Comparison of ENCODE assay signal across 8 cellular contexts in genomic region chr2:112941753-112942653, GRCh38. TPM values are rescaled to one million over a fixed set of nuclear protein-coding genes. Genes with fewer than 3 reads are reported as not detected.
DNase-seq lines count a peak whose midpoint lies in the region; ATAC-seq, FAIRE-seq and TF ChIP-seq lines count a peak whose summit lies in the region.

No MANE protein-coding gene starts in this region.

- TF ChIP-seq EP300 in HepG2 (IDR thresholded peaks at IDR 0.05; ENCODE audit: low read depth in 2 of 2, low read length in 2 of 2) (no peak), HepG2 (CRISPR knock-in tag; IDR thresholded peaks at IDR 0.05; ENCODE audit: borderline replicate concordance) (no peak)

- H3K9me3 ChIP-seq in HepG2 (ENCODE audit: low read length): peaks cover 11% of the 10 kb centered on the region

- no peak overlapping the region for H3K27ac Mint-ChIP-seq in WTC11

- CTCF ChIA-PET in AG04449 (lab: Yijun Ruan, JAX) (interaction anchor here (0.6 to 13.1 kb wide), 54 partner anchors 8 to 461 kb away, joined by 3 to 688 read pairs (median 4); partner anchors contain the start of genes CHCHD5 and CKAP2L), WTC11 (lab: Charles Lee) (interaction anchor here (0.6 to 4.7 kb wide), 84 partner anchors 9 to 417 kb away, joined by 3 to 141 read pairs (median 4); partner anchors contain the start of genes CKAP2L, IL1A, IL36G and SLC20A1), HepG2 (lab: Yijun Ruan, JAX; ENCODE audit: low intra/inter-chr PET ratio, low total read pairs) (interaction anchor here (1.2 to 2.9 kb wide), 3 partner anchors 191 to 194 kb away, joined by 3 to 25 read pairs (median 3); no protein-coding TSS in a partner anchor)

- no peaks in the 10 kb centered on the region for H4K20me1 ChIP-seq in HepG2 (ENCODE audit: insufficient read depth, low read length)

- no peak for TF ChIP-seq POLR2A in HepG2 (IDR thresholded peaks at IDR 0.05; ENCODE audit: insufficient read depth in 1 of 2, low read depth in 2 of 2, low read length in 2 of 2)

- no peak overlapping the region for H2AFZ ChIP-seq in HepG2 (ENCODE audit: low read length)

- TF ChIP-seq CTCF in AG04449 (IDR thresholded peaks at IDR 0.05; ENCODE audit: insufficient read depth, low read length, missing control alignments) (peak; percentile 95), GM13976 (IDR thresholded peaks at IDR 0.05; ENCODE audit: borderline replicate concordance, control extremely low read depth, extremely low read depth, insufficient read depth, missing control alignments) (peak; percentile 96), WTC11 (IDR thresholded peaks at IDR 0.05) (peak; percentile 71), HepG2 (CRISPR knock-in tag; IDR thresholded peaks at IDR 0.05) (peak; percentile 98)

- ATAC-seq in HG02870 (IDR thresholded peaks at IDR 0.05; ENCODE audit: unreplicated experiment): peak; percentile 95
- ATAC-seq in WTC11: peak; percentile 100
- ATAC-seq in HepG2: peak; percentile 99

- H3K4me1 ChIP-seq in HepG2 (ENCODE audit: insufficient read depth, low read length): peaks cover 8% of the 10 kb centered on the region; the same call in 1 of the 2 replicates

- H3K4me1 Mint-ChIP-seq in WTC11: no peaks in the 10 kb centered on the region

- H3K4me2 ChIP-seq in HepG2 (ENCODE audit: low read depth, low read length): no peak overlapping the region

- no peak overlapping the region for H3K4me3 ChIP-seq in AG04449 (ENCODE audit: low read depth, low read length)
- no peak overlapping the region for H3K4me3 ChIP-seq in HepG2 (replicated peaks in 1 of 3; ENCODE audit: insufficient read depth in 1 of 3, low read depth in 2 of 3, low read length in 3 of 3)

- in situ Hi-C loops in GM13976 (cut with MboI; ENCODE audit: low sequenced_read_pairs, unreplicated experiment): loop anchor here (10.0 kb wide), 1 partner anchor 317 kb away; no protein-coding TSS in a partner anchor
- in situ Hi-C loops in HepG2 (cut with HindIII; ENCODE audit: extremely low pct_ligation_motif_present, low pct_unique_long_range_greater_than_20kb): loop anchor here (5.0 kb wide), 1 partner anchor 190 kb away; no protein-coding TSS in a partner anchor

- 21% methylated on average over 12 of the region's 14 CpGs for WGBS in HepG2 (ENCODE audit: low lambda C conversion rate)

- FAIRE-seq in HepG2 (lab: Jason Lieb, UNC): peak; percentile 23

- peaks cover 44% of the 10 kb centered on the region for H3K27me3 Mint-ChIP-seq in WTC11 (ENCODE audit: low read depth)

- no peak overlapping the region for H3K27ac ChIP-seq in HepG2 (ENCODE audit: extremely low read length, insufficient read depth, low read length)

- H3K4me3 Mint-ChIP-seq in WTC11: no peak overlapping the region

- intact Hi-C loops in HepG2 (cut with micrococcal nuclease; ENCODE audit: unreplicated experiment): loop anchor here (1.0 to 5.0 kb wide), 2 partner anchors 180 to 193 kb away; partner anchors contain the start of gene CKAP2L

- BruUV-seq in HepG2 (replicated peaks; lab: Mats Ljungman, UMichigan): no TSS peak

- no peaks in the 10 kb centered on the region for H3K36me3 ChIP-seq in HepG2 (replicated peaks in 1 of 2; ENCODE audit: control insufficient read depth in 1 of 2, insufficient read depth in 2 of 2, low read length in 2 of 2)

- H3K79me2 ChIP-seq in HepG2 (ENCODE audit: insufficient read depth, low read length): no peaks in the 10 kb centered on the region

- DNase-seq in AG04449 (ENCODE audit: low read depth, low spot score) (peak; percentile 14), GM13976 (ENCODE audit: low spot score) (peak; percentile 68), NCI-H2107 treated with DMSO at 0.1 percent for 48 hours (lab: John Stamatoyannopoulos, UW; ENCODE audit: unreplicated experiment) (peak; percentile 51), WTC11 (ENCODE audit: low spot score) (peak; percentile 89), HepG2 (ENCODE audit: low spot score) (peak; percentile 70)
- DNase-seq in central memory CD4-positive, alpha-beta T cell: peak; percentile 22
- peak in 2 of 3 experiments; percentile 9 to 25 for DNase-seq in stimulated activated CD4-positive, alpha-beta T cell treated with anti-CD3 and anti-CD28 coated beads, TNF-alpha, amount 100 ng/mL, for 4 hours (ENCODE audit: low read depth in 3 of 3)

- H3K9me3 Mint-ChIP-seq in WTC11: no peaks in the 10 kb centered on the region

- POLR2A ChIA-PET in AG04449 (lab: Yijun Ruan, JAX): interaction anchor here (1.1 kb wide), 1 partner anchor 178 kb away, joined by 3 read pairs; the partner anchor contains the start of gene CKAP2L
- POLR2A ChIA-PET in WTC11 (lab: Charles Lee): interaction anchor here (0.7 kb wide), 1 partner anchor 50 kb away, joined by 3 read pairs; no protein-coding TSS in a partner anchor
- POLR2A ChIA-PET in HepG2 (lab: Yijun Ruan, JAX): interaction anchor here (0.7 to 1.3 kb wide), 2 partner anchors 190 to 193 kb away, joined by 4 read pairs; no protein-coding TSS in a partner anchor

- TF ChIP-seq RAD21 in HepG2 (CRISPR knock-in tag; IDR thresholded peaks at IDR 0.05): peak; percentile 86

- H3K9ac ChIP-seq in HepG2 (ENCODE audit: insufficient read depth, low read depth, low read length): no peak overlapping the region

- H3K27me3 ChIP-seq in HepG2 (ENCODE audit: control insufficient read depth in 1 of 2, insufficient read depth in 2 of 2, low read length in 2 of 2): no peaks in the 10 kb centered on the region; a peak in 1 of 5 replicates

- no peaks in the 10 kb centered on the region for H3K36me3 Mint-ChIP-seq in WTC11

TF ChIP-seq in WTC11, 78 proteins besides CTCF, POLR2A, EP300 and RAD21 (continues in another document):
- TF ChIP-seq MAX (CRISPR knock-in tag; IDR thresholded peaks at IDR 0.05): peak; percentile 61; the same call in 1 of the 2 replicates
- TF ChIP-seq MXD4 (CRISPR knock-in tag; IDR thresholded peaks at IDR 0.05; ENCODE audit: borderline replicate concordance): no peak

TF ChIP-seq in HepG2, 621 proteins besides CTCF, POLR2A, EP300 and RAD21 (continues in another document):
- 0 out of 2 replicates have a peak, but pooled peaks have one; percentile 29 for TF ChIP-seq KDM2A (CRISPR knock-in tag; IDR thresholded peaks at IDR 0.05; ENCODE audit: borderline replicate concordance, low read depth)
- no peak for TF ChIP-seq ZNF260 (CRISPR knock-in tag; IDR thresholded peaks at IDR 0.05; ENCODE audit: borderline replicate concordance, low read depth)
- no peak; the same call in 1 of the 2 replicates for TF ChIP-seq FOXC1 (CRISPR knock-in tag; IDR thresholded peaks at IDR 0.05; ENCODE audit: borderline replicate concordance)
- no peak for TF ChIP-seq ZNF724P (CRISPR knock-in tag; IDR thresholded peaks at IDR 0.05; ENCODE audit: borderline replicate concordance)
- TF ChIP-seq MBD4 (IDR thresholded peaks at IDR 0.05; ENCODE audit: borderline replicate concordance, low read length): no peak
- TF ChIP-seq XRCC5 (optimal IDR thresholded peaks at IDR 0.05; ENCODE audit: low read length): peak; percentile 92

RNA-seq across cellular contexts. Expression of gene IL37, which starts 31.0 kb away (rescaled TPM):
- total RNA-seq in WTC11 (2021) (0.30 to 0.48 TPM in 2 of 3 replicates, not detected in the other), HepG2 (2016; rRNA removed; fragmentation: Illumina TruSeq; extraction: Trizol) (not detected in 2 replicates)
- total RNA-seq in HepG2 (2016; cell fraction: cytosol; rRNA removed; fragmentation: Illumina TruSeq; extraction: Trizol; ENCODE audit: low read depth): not detected in 2 replicates
- total RNA-seq in HepG2 (2016; cell fraction: insoluble cytoplasmic fraction; rRNA removed; fragmentation: Illumina TruSeq; extraction: Trizol): not detected in 2 replicates
- total RNA-seq in HepG2 (2016; cell fraction: membrane; rRNA removed; fragmentation: Illumina TruSeq; extraction: Trizol): not detected in 2 replicates
- total RNA-seq in HepG2 (2016; cell fraction: nucleus; rRNA removed; fragmentation: Illumina TruSeq; extraction: Trizol): not detected in 2 replicates
- 0.16 TPM in 1 of 2 replicates, not detected in the other for polyA plus RNA-seq in HepG2 (2011; rRNA removed)
- polyA plus RNA-seq in HepG2 (2011; cell fraction: cytosol; rRNA removed): not detected in 2 replicates
- 0.54 and 0.80 TPM in 2 replicates for polyA plus RNA-seq in HepG2 (2011; cell fraction: nucleus; rRNA removed)
- polyA plus RNA-seq in HepG2 (2012): not detected in 2 replicates
- not detected in 2 replicates for polyA plus RNA-seq in HepG2 (2016; cell fraction: cytosol; fragmentation: Illumina TruSeq; extraction: Trizol; ENCODE audit: low read depth)
- not detected in 2 replicates for polyA plus RNA-seq in HepG2 (2016; cell fraction: insoluble cytoplasmic fraction; fragmentation: Illumina TruSeq; extraction: Trizol; ENCODE audit: low read depth)
- not detected in 2 replicates for polyA plus RNA-seq in HepG2 (2016; cell fraction: membrane; fragmentation: Illumina TruSeq; extraction: Trizol; ENCODE audit: low read depth)
- polyA plus RNA-seq in HepG2 (2016; cell fraction: nucleus; fragmentation: Illumina TruSeq; extraction: Trizol; ENCODE audit: insufficient read depth, low read depth): 0.70 and 1.7 TPM in 2 replicates
- not detected in 2 replicates for polyA minus RNA-seq in HepG2 (2011; rRNA and poly(A)+ RNA removed; ENCODE audit: low replicate concordance)
- not detected in 2 replicates for polyA minus RNA-seq in HepG2 (2011; cell fraction: cytosol; rRNA and poly(A)+ RNA removed)
- not detected in 2 replicates for polyA minus RNA-seq in HepG2 (2011; cell fraction: nucleus; rRNA and poly(A)+ RNA removed)

RNA-seq across cellular contexts. Expression of gene IL36G, which starts 35.8 kb away (rescaled TPM):
- 0.32 TPM in 1 of 3 replicates, not detected in the others for total RNA-seq in WTC11 (2021)
- not detected in 2 replicates for total RNA-seq in HepG2 (2016; rRNA removed; fragmentation: Illumina TruSeq; extraction: Trizol)
- not detected in 2 replicates for total RNA-seq in HepG2 (2016; cell fraction: cytosol; rRNA removed; fragmentation: Illumina TruSeq; extraction: Trizol; ENCODE audit: low read depth)
- total RNA-seq in HepG2 (2016; cell fraction: insoluble cytoplasmic fraction; rRNA removed; fragmentation: Illumina TruSeq; extraction: Trizol): not detected in 2 replicates
- total RNA-seq in HepG2 (2016; cell fraction: membrane; rRNA removed; fragmentation: Illumina TruSeq; extraction: Trizol): not detected in 2 replicates
- total RNA-seq in HepG2 (2016; cell fraction: nucleus; rRNA removed; fragmentation: Illumina TruSeq; extraction: Trizol): not detected in 2 replicates
- 0.14 TPM in 1 of 2 replicates, not detected in the other for polyA plus RNA-seq in HepG2 (2011; rRNA removed)
- polyA plus RNA-seq in HepG2 (2011; cell fraction: cytosol; rRNA removed): not detected in 2 replicates
- 0.50 and 0.59 TPM in 2 replicates for polyA plus RNA-seq in HepG2 (2011; cell fraction: nucleus; rRNA removed)
- polyA plus RNA-seq in HepG2 (2012): 0.15 TPM in 1 of 2 replicates, not detected in the other
- not detected in 2 replicates for polyA plus RNA-seq in HepG2 (2016; cell fraction: cytosol; fragmentation: Illumina TruSeq; extraction: Trizol; ENCODE audit: low read depth)
- not detected in 2 replicates for polyA plus RNA-seq in HepG2 (2016; cell fraction: insoluble cytoplasmic fraction; fragmentation: Illumina TruSeq; extraction: Trizol; ENCODE audit: low read depth)
- not detected in 2 replicates for polyA plus RNA-seq in HepG2 (2016; cell fraction: membrane; fragmentation: Illumina TruSeq; extraction: Trizol; ENCODE audit: low read depth)
- not detected in 2 replicates for polyA plus RNA-seq in HepG2 (2016; cell fraction: nucleus; fragmentation: Illumina TruSeq; extraction: Trizol; ENCODE audit: insufficient read depth, low read depth)
- not detected in 2 replicates for polyA minus RNA-seq in HepG2 (2011; rRNA and poly(A)+ RNA removed; ENCODE audit: low replicate concordance)
- not detected in 2 replicates for polyA minus RNA-seq in HepG2 (2011; cell fraction: cytosol; rRNA and poly(A)+ RNA removed)
- polyA minus RNA-seq in HepG2 (2011; cell fraction: nucleus; rRNA and poly(A)+ RNA removed): not detected in 2 replicates

Comparison
In these comparisons a context has a peak if more than half of its experiments do, and no peak if none do; other contexts are left out.
1. DNase-seq: peak in every context shown above with its lines; median percentile 89 in WTC11; 70 in HepG2; 68 in GM13976; 51 in NCI-H2107 treated with DMSO at 0.1 percent for 48 hours; 22 in central memory CD4-positive, alpha-beta T cell; 17 in stimulated activated CD4-positive, alpha-beta T cell treated with anti-CD3 and anti-CD28 coated beads, TNF-alpha, amount 100 ng/mL, for 4 hours; 14 in AG04449.